ENCODE assay signal across 8 cellular contexts in the genomic region with DNA sequence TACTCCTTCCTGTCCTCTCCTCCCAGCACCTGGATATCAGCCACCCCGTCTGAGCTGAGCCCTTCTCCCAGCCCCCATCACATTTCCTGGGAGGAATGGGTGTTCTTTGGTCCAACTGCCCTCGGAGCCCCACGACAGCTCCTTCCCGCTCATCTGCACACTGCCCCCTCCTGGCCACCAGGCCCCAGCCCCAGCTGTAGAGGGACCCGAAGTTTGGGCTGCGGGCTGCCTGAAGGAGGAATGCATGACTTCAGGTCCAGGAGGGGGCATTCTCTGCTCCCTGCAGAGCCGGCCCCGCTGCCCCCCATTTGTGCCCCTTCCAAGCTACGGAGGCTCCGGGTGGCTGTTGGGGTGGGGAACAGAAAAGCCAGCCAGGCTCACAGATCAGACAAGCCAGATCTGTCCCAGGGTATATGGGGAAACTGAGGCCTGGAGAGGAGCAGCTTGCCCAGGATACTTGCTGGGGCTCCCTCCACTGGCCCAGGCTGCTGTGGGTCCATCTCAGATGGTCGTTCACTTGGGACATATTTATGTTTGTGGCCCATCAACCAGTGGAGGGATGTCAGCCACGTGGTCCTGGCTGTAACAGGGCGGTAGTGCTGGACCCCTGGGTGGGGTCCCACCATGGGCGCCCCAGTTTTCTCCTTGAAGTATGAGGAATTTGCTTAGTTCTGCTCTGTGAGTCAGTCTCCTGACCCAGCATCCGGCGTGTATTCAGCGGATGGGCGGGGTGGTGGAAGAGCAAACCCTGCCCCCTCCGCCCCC. TPM values are rescaled to one million over a fixed set of nuclear protein-coding genes. Genes with fewer than 3 reads are reported as not detected.
A peak's percentile ranks its signal among the peaks of the same experiment; 100 is the strongest.
DNase-seq lines count a peak whose midpoint lies in the region; ATAC-seq and TF ChIP-seq lines count a peak whose summit lies in the region.

No MANE protein-coding gene starts in this region.

- 52 to 61% methylated on average over 10 to 19 of the region's 19 CpGs for WGBS in body of pancreas, 2 donors
- WGBS in right lobe of liver (ENCODE audit: insufficient coverage, low coverage, low lambda C conversion rate, missing lambda C conversion rate), result 27% methylated on average over 9 of the region's 19 CpGs

- H3K27ac ChIP-seq in DND-41 (ENCODE audit: low read length) (no peak overlapping the region), body of pancreas (no peak overlapping the region), right lobe of liver (no peak overlapping the region)

- H3K4me3 Mint-ChIP-seq in HFFc6, result no peak overlapping the region
- no peak overlapping the region for H3K4me3 Mint-ChIP-seq in T-helper 2 cell treated with Interferon-gamma antibody and Interleukin-4, amounts not matched to agents 5 μg/mL and 100 μg/mL, for 36 hours

- H4K20me1 ChIP-seq in DND-41 (ENCODE audit: insufficient read depth, low read length), result no peaks in the 10 kb centered on the region

- H3K9ac ChIP-seq in DND-41 (ENCODE audit: low read depth, low read length), result no peak overlapping the region

- TF ChIP-seq POLR2A in body of pancreas (IDR thresholded peaks at IDR 0.05), result no peak
- TF ChIP-seq POLR2A in right lobe of liver (IDR thresholded peaks at IDR 0.05), result no peak

- H3K79me2 ChIP-seq in DND-41 (ENCODE audit: insufficient read depth, low read length), result no peaks in the 10 kb centered on the region

- ATAC-seq in DND-41 (ENCODE audit: insufficient read depth, low read depth), result 0 out of 3 replicates have a peak, but pooled peaks have one; percentile 25
- no peak for ATAC-seq in body of pancreas
- ATAC-seq in right lobe of liver, result peak; percentile 46 to 71 (median 64)
- no peak for ATAC-seq in GM21717 (IDR thresholded peaks at IDR 0.05; ENCODE audit: unreplicated experiment)

- DNase-seq in DND-41 (peak; percentile 13), HFFc6 (no peak), body of pancreas (peak; percentile 38 to 65 (median 46)), right lobe of liver (peak in 2 of 3 donors; percentile 54 to 66), NCI-H187 (lab: John Stamatoyannopoulos, UW) (no peak), HK-2 (ENCODE audit: unreplicated experiment) (no peak)
- no peak for DNase-seq in T-helper 2 cell treated with Interferon-gamma antibody and Interleukin-4, amounts not matched to agents 5 μg/mL and 100 μg/mL, for 36 hours (ENCODE audit: low spot score)

- H3K36me3 Mint-ChIP-seq in HFFc6 (ENCODE audit: low read depth), result no peaks in the 10 kb centered on the region
- no peaks in the 10 kb centered on the region for H3K36me3 Mint-ChIP-seq in T-helper 2 cell treated with Interferon-gamma antibody and Interleukin-4, amounts not matched to agents 5 μg/mL and 100 μg/mL, for 36 hours (ENCODE audit: low read depth)

- H3K27me3 Mint-ChIP-seq in HFFc6 (ENCODE audit: insufficient read depth), result no peaks in the 10 kb centered on the region; the same call in none of the 2 replicates
- H3K27me3 Mint-ChIP-seq in T-helper 2 cell treated with Interferon-gamma antibody and Interleukin-4, amounts not matched to agents 5 μg/mL and 100 μg/mL, for 36 hours (ENCODE audit: low read depth), result no peaks in the 10 kb centered on the region

- intact Hi-C loops in body of pancreas (cut with DNase I) (loop anchor here (5.0 kb wide), 1 partner anchor 313 kb away; no protein-coding TSS in a partner anchor), right lobe of liver (cut with DNase I) (loop anchor here (5.0 to 10.0 kb wide), 2 partner anchors 130 to 132 kb away; no protein-coding TSS in a partner anchor)

- H3K4me3 ChIP-seq in DND-41 (ENCODE audit: low read depth in 1 of 2, low read length in 2 of 2) (no peak overlapping the region), body of pancreas (no peak overlapping the region), right lobe of liver (no peak overlapping the region)

- H3K9me3 ChIP-seq in DND-41 (ENCODE audit: insufficient read depth, low read length, severe bottlenecking) (no peaks in the 10 kb centered on the region), body of pancreas (no peaks in the 10 kb centered on the region), right lobe of liver (no peaks in the 10 kb centered on the region)

- peak; percentile 55 for TF ChIP-seq CTCF in DND-41 (IDR thresholded peaks at IDR 0.05; ENCODE audit: borderline replicate concordance, extremely low read depth, low read length, poor library complexity, severe bottlenecking)
- peak; percentile 85 for TF ChIP-seq CTCF in HFFc6 (IDR thresholded peaks at IDR 0.05)
- peak; percentile 30 to 66 (median 47) for TF ChIP-seq CTCF in body of pancreas (IDR thresholded peaks at IDR 0.05)
- TF ChIP-seq CTCF in right lobe of liver (IDR thresholded peaks at IDR 0.05), result peak; percentile 49 to 69 (median 58)

- no peaks in the 10 kb centered on the region for H3K4me1 Mint-ChIP-seq in HFFc6 (ENCODE audit: low read depth)
- H3K4me1 Mint-ChIP-seq in T-helper 2 cell treated with Interferon-gamma antibody and Interleukin-4, amounts not matched to agents 5 μg/mL and 100 μg/mL, for 36 hours (ENCODE audit: low read depth), result no peaks in the 10 kb centered on the region

- H3K4me2 ChIP-seq in DND-41 (ENCODE audit: insufficient read depth, low read length), result no peak overlapping the region

- H3K9me3 Mint-ChIP-seq in HFFc6, result no peaks in the 10 kb centered on the region
- no peaks in the 10 kb centered on the region for H3K9me3 Mint-ChIP-seq in T-helper 2 cell treated with Interferon-gamma antibody and Interleukin-4, amounts not matched to agents 5 μg/mL and 100 μg/mL, for 36 hours

- H3K36me3 ChIP-seq in DND-41 (ENCODE audit: insufficient read depth, low read length), result no peaks in the 10 kb centered on the region
- no peaks in the 10 kb centered on the region for H3K36me3 ChIP-seq in body of pancreas (replicated peaks in 1 of 2; ENCODE audit: insufficient read depth in 1 of 2, low read depth in 2 of 2)
- peaks cover 0 to 2% (median 0%) of the 10 kb centered on the region in 4 donors for H3K36me3 ChIP-seq in right lobe of liver

- H2AFZ ChIP-seq in DND-41 (ENCODE audit: low read depth, low read length), result no peak overlapping the region

- no peaks in the 10 kb centered on the region; the same call in 1 of the 2 replicates for H3K4me1 ChIP-seq in DND-41 (ENCODE audit: insufficient read depth, low read length)
- no peaks in the 10 kb centered on the region for H3K4me1 ChIP-seq in body of pancreas
- no peaks in the 10 kb centered on the region for H3K4me1 ChIP-seq in right lobe of liver

- H3K27ac Mint-ChIP-seq in HFFc6, result no peak overlapping the region
- no peak overlapping the region for H3K27ac Mint-ChIP-seq in T-helper 2 cell treated with Interferon-gamma antibody and Interleukin-4, amounts not matched to agents 5 μg/mL and 100 μg/mL, for 36 hours

- H3K27me3 ChIP-seq in DND-41 (ENCODE audit: insufficient read depth, low read length, poor library complexity), result no peaks in the 10 kb centered on the region
- no peaks in the 10 kb centered on the region for H3K27me3 ChIP-seq in body of pancreas
- no peaks in the 10 kb centered on the region for H3K27me3 ChIP-seq in right lobe of liver

RNA-seq across cellular contexts. Expression of gene DAB2IP, which starts 33.1 kb away (rescaled TPM):
- 10 to 100 TPM; 23.0 to 28.2 (median 25.7) TPM for total RNA-seq in HFFc6 (2021; fragmentation: NEBNext Ultra II Directional; extraction: Animal tissue kit (Norgen Biotek cat#: 25700))
- total RNA-seq in body of pancreas (10 to 100 TPM; 25.2 to 34.9 TPM), right lobe of liver (10 to 100 TPM; 15.1 to 21.6 (median 19.0) TPM)

Comparison
In these comparisons a context has a peak if more than half of its experiments do, and no peak if none do; other contexts are left out.
1. ATAC-seq: peak in DND-41 (single experiment) and right lobe of liver (4 of 4); none in body of pancreas (single experiment) and GM21717 (single experiment).
2. DNase-seq: peak in DND-41 (single experiment), body of pancreas (4 of 4) and right lobe of liver (2 of 3); none in HFFc6 (single experiment), NCI-H187 (0 of 2), T-helper 2 cell treated with Interferon-gamma antibody and Interleukin-4, amounts not matched to agents 5 μg/mL and 100 μg/mL, for 36 hours (single experiment) and HK-2 (single experiment).
3. Peak in every context shown above with its lines, with median percentiles within 50 percentile points of each other: CTCF ChIP-seq.